Comparison of ENCODE assay signal across 18 cellular contexts in genomic region chr20:4844766-4845465, GRCh38. TPM values are rescaled to one million over a fixed set of nuclear protein-coding genes. Genes with fewer than 3 reads are reported as not detected.
DNase-seq lines count a peak whose midpoint lies in the region; ATAC-seq, FAIRE-seq and TF ChIP-seq lines count a peak whose summit lies in the region.
"Had no signal": no experiment of that assay in that cellular context is flagged by ENCODE, and none has a peak within 500 bp of the region (broad histone marks: within the 10 kb centered on the region; RNA-seq: fewer than 3 reads in every experiment).

No MANE protein-coding gene starts in this region.

- H3K4me1 Mint-ChIP-seq in activated naive CD8-positive, alpha-beta T cell treated with anti-CD3 and anti-CD28 coated beads for 36 hours, result peaks cover 10% of the 10 kb centered on the region
- peaks cover 23 to 45% of the 10 kb centered on the region in 2 donors for H3K4me1 Mint-ChIP-seq in stimulated activated naive B cell treated with anti-CD40 and anti-IgM and Interleukin-4, amounts not matched to agents 10 μg/mL and 1 μg/mL and 100 μg/mL, for 72 hours
- H3K4me1 Mint-ChIP-seq in type B pancreatic cell (ENCODE audit: unreplicated experiment), result no peaks in the 10 kb centered on the region

- H3K4me1 ChIP-seq in pancreas, result no peaks in the 10 kb centered on the region
- H3K4me1 ChIP-seq: SJSA1 had no signal

- no peaks in the 10 kb centered on the region for H3K27me3 ChIP-seq in pancreas
- H3K27me3 ChIP-seq: SJSA1 had no signal

- no peak for FAIRE-seq in pancreas (lab: Jason Lieb, UNC)
- FAIRE-seq: colon, kidney had no signal

- intact Hi-C loops in pancreas (cut with DNase I), result no loop called here

- peaks cover 0 to 6% of the 10 kb centered on the region in 2 donors for H3K36me3 Mint-ChIP-seq in activated naive CD4-positive, alpha-beta T cell treated with anti-CD3 and anti-CD28 coated beads, Interleukin-2, amount 50 U/mL, for 72 hours
- H3K36me3 Mint-ChIP-seq in activated naive CD8-positive, alpha-beta T cell treated with anti-CD3 and anti-CD28 coated beads for 36 hours, result no peaks in the 10 kb centered on the region
- peaks cover 6 to 20% of the 10 kb centered on the region in 2 donors for H3K36me3 Mint-ChIP-seq in stimulated activated naive B cell treated with anti-CD40 and anti-IgM and Interleukin-4, amounts not matched to agents 10 μg/mL and 1 μg/mL and 100 μg/mL, for 72 hours
- H3K36me3 Mint-ChIP-seq in type B pancreatic cell, result no peaks in the 10 kb centered on the region

- peak overlapping the region; percentile 61 to 94 for H3K27ac Mint-ChIP-seq in activated naive CD4-positive, alpha-beta T cell treated with anti-CD3 and anti-CD28 coated beads, Interleukin-2, amount 50 U/mL, for 72 hours
- peak overlapping the region; percentile 70 for H3K27ac Mint-ChIP-seq in activated naive CD8-positive, alpha-beta T cell treated with anti-CD3 and anti-CD28 coated beads for 36 hours
- H3K27ac Mint-ChIP-seq in stimulated activated naive B cell treated with anti-CD40 and anti-IgM and Interleukin-4, amounts not matched to agents 10 μg/mL and 1 μg/mL and 100 μg/mL, for 72 hours, result peak overlapping the region; percentile 89
- no peak overlapping the region for H3K27ac Mint-ChIP-seq in type B pancreatic cell

- H3K27me3 Mint-ChIP-seq in activated naive CD8-positive, alpha-beta T cell treated with anti-CD3 and anti-CD28 coated beads for 36 hours, result no peaks in the 10 kb centered on the region
- H3K27me3 Mint-ChIP-seq in stimulated activated naive B cell treated with anti-CD40 and anti-IgM and Interleukin-4, amounts not matched to agents 10 μg/mL and 1 μg/mL and 100 μg/mL, for 72 hours, result no peaks in the 10 kb centered on the region
- H3K27me3 Mint-ChIP-seq in type B pancreatic cell, result no peaks in the 10 kb centered on the region

- H3K4me3 ChIP-seq in pancreas, result no peak overlapping the region
- H3K4me3 ChIP-seq: mucosa of descending colon, SJSA1 had no signal

- peak in 1 of 2 donors; percentile 88 for ATAC-seq in activated naive CD4-positive, alpha-beta T cell treated with anti-CD3 and anti-CD28 coated beads, Interleukin-2, amount 50 U/mL, for 72 hours
- ATAC-seq in stimulated activated naive B cell treated with anti-CD40 and anti-IgM and Interleukin-4, amounts not matched to agents 10 μg/mL and 1 μg/mL and 100 μg/mL, for 72 hours (replicated peaks), result peak; percentile 96 to 97
- no peak for ATAC-seq in pancreas
- ATAC-seq: mucosa of descending colon had no signal

- no peaks in the 10 kb centered on the region for H3K36me3 ChIP-seq in pancreas
- H3K36me3 ChIP-seq: SJSA1 had no signal

- H3K27ac ChIP-seq in pancreas, result no peak overlapping the region
- H3K27ac ChIP-seq: SJSA1, VCaP had no signal

- H3K9me3 ChIP-seq in pancreas, result no peaks in the 10 kb centered on the region
- H3K9me3 ChIP-seq: mucosa of descending colon, SJSA1 had no signal

- H3K4me3 Mint-ChIP-seq in activated naive CD8-positive, alpha-beta T cell treated with anti-CD3 and anti-CD28 coated beads for 36 hours, result no peak overlapping the region
- peak overlapping the region; percentile 47 to 61 for H3K4me3 Mint-ChIP-seq in stimulated activated naive B cell treated with anti-CD40 and anti-IgM and Interleukin-4, amounts not matched to agents 10 μg/mL and 1 μg/mL and 100 μg/mL, for 72 hours
- no peak overlapping the region for H3K4me3 Mint-ChIP-seq in type B pancreatic cell

- 73 to 90% methylated on average over 8 of the region's 9 CpGs for WGBS in pancreas, 2 donors

- no peak for DNase-seq in activated naive CD4-positive, alpha-beta T cell treated with anti-CD3 and anti-CD28 coated beads, Interleukin-2, amount 50 U/mL, for 72 hours (ENCODE audit: low spot score in 2 of 2)
- no peak for DNase-seq in activated naive CD4-positive, alpha-beta T cell treated with anti-CD3 and anti-CD28 coated beads, Interleukin-2, amount 50 U/mL, for 16 hours
- DNase-seq in NAMALWA (ENCODE audit: low spot score) (peak; percentile 21), pancreas (no peak), type B pancreatic cell (ENCODE audit: extremely low spot score, unreplicated experiment) (no peak), NCI-H524 treated with DMSO at 0.1 percent for 48 hours (lab: John Stamatoyannopoulos, UW) (no peak)
- DNase-seq in activated naive CD8-positive, alpha-beta T cell treated with anti-CD3 and anti-CD28 coated beads for 36 hours, result no peak
- no peak for DNase-seq in stimulated activated naive B cell treated with anti-CD40 and anti-IgM and Interleukin-4, amounts not matched to agents 10 μg/mL and 1 μg/mL and 100 μg/mL, for 72 hours
- DNase-seq: aorta; DMS79; erythroblast; kidney; mucosa of descending colon; NCI-H2029 treated with DMSO at 0.1 percent for 48 hours; stimulated activated CD4-positive, alpha-beta T cell treated with anti-CD3 and anti-CD28 coated beads, Interleukin-12 subunit alpha, Interleukin-12 subunit beta, amount 100 ng/mL, for 4 hours had no signal

- peaks cover 0 to 4% of the 10 kb centered on the region in 2 donors for H3K9me3 Mint-ChIP-seq in activated naive CD4-positive, alpha-beta T cell treated with anti-CD3 and anti-CD28 coated beads, Interleukin-2, amount 50 U/mL, for 72 hours
- no peaks in the 10 kb centered on the region for H3K9me3 Mint-ChIP-seq in activated naive CD8-positive, alpha-beta T cell treated with anti-CD3 and anti-CD28 coated beads for 36 hours
- H3K9me3 Mint-ChIP-seq in stimulated activated naive B cell treated with anti-CD40 and anti-IgM and Interleukin-4, amounts not matched to agents 10 μg/mL and 1 μg/mL and 100 μg/mL, for 72 hours, result peaks cover 3 to 4% of the 10 kb centered on the region in 2 donors
- H3K9me3 Mint-ChIP-seq in type B pancreatic cell, result peaks cover 4% of the 10 kb centered on the region

- no peak for TF ChIP-seq CTCF in pancreas (IDR thresholded peaks at IDR 0.05)
- no peak for TF ChIP-seq CTCF in type B pancreatic cell (conservative IDR thresholded peaks at IDR 0.05)

RNA-seq across cellular contexts. Expression of gene RASSF2, which starts 21.5 kb away (rescaled TPM):
- total RNA-seq in activated naive CD4-positive, alpha-beta T cell treated with anti-CD3 and anti-CD28 coated beads, Interleukin-2, amount 50 U/mL, for 72 hours, result 10 to 100 TPM; 40.4 to 50.6 TPM
- 10 to 100 TPM; 47.3 to 48.2 TPM for total RNA-seq in activated naive CD8-positive, alpha-beta T cell treated with anti-CD3 and anti-CD28 coated beads for 36 hours
- total RNA-seq in pancreas (1 to 10 TPM in 4 of 6 donors, under 1 TPM in 2; 0.46 to 8.1 (median 2.4) TPM), type B pancreatic cell (ENCODE audit: low replicate concordance) (11.7 and 37.9 TPM in 2 replicates)
- polyA plus RNA-seq in pancreas, result 1 to 10 TPM; 1.2 to 1.6 TPM

Comparison
In these comparisons a context has a peak if more than half of its experiments do, and no peak if none do; other contexts are left out.
1. ATAC-seq: peak in stimulated activated naive B cell treated with anti-CD40 and anti-IgM and Interleukin-4, amounts not matched to agents 10 μg/mL and 1 μg/mL and 100 μg/mL, for 72 hours (2 of 2); none in pancreas (0 of 4).
2. H3K4me3 Mint-ChIP-seq: peak in stimulated activated naive B cell treated with anti-CD40 and anti-IgM and Interleukin-4, amounts not matched to agents 10 μg/mL and 1 μg/mL and 100 μg/mL, for 72 hours (2 of 2); none in activated naive CD8-positive, alpha-beta T cell treated with anti-CD3 and anti-CD28 coated beads for 36 hours (single experiment) and type B pancreatic cell (single experiment).